ENCODE assay signal across 18 cellular contexts in the genomic region with DNA sequence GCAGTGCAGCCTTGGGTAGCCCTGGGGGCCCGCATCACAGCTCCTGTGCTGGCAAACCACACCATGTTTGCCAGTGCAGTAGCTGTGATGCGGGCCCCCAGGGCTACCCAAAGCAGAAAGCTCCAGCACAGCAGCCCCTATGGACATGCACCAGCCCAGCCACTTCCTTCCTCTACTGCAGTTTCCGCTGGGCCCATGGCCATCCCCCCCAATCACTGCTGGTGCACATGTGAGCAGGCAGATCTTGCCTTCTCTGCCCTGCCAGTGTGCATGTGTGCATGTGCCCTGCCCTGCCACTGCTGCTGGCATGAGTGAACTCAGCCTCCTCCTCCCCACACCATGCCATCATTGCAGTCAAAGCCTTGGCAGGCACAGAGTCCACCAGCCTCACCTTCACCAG. TPM values are rescaled to one million over a fixed set of nuclear protein-coding genes. Genes with fewer than 3 reads are reported as not detected.
DNase-seq lines count a peak whose midpoint lies in the region; ATAC-seq and TF ChIP-seq lines count a peak whose summit lies in the region.
"Had no signal": no experiment of that assay in that cellular context is flagged by ENCODE, and none has a peak within 500 bp of the region (broad histone marks: within the 10 kb centered on the region; RNA-seq: fewer than 3 reads in every experiment).

No MANE protein-coding gene starts in this region.

- H3K4me2 ChIP-seq in BLaER1 (peak overlapping the region; percentile 55), Loucy (ENCODE audit: low read depth, low read length, poor library complexity, severe bottlenecking) (peak overlapping the region; percentile 4), neuronal stem cell (ENCODE audit: insufficient read depth, low read length, poor library complexity, severe bottlenecking) (no peak overlapping the region)
- H3K4me2 ChIP-seq: A549 had no signal

- peak overlapping the region; percentile 77 for H4K8ac ChIP-seq in neuronal stem cell (ENCODE audit: low read depth, low read length)

- H3K4me3 ChIP-seq in BLaER1, result no peak overlapping the region
- H3K4me3 ChIP-seq in Loucy (ENCODE audit: low read length, poor library complexity, severe bottlenecking), result no peak overlapping the region
- H3K4me3 ChIP-seq in neuronal stem cell (ENCODE audit: low read length in 2 of 2), result no peak overlapping the region
- no peak overlapping the region for H3K4me3 ChIP-seq in MG63
- H3K4me3 ChIP-seq: A549 had no signal

- no peak overlapping the region for H2BK12ac ChIP-seq in neuronal stem cell (ENCODE audit: low read length)

- peak overlapping the region; percentile 9 for H2AK5ac ChIP-seq in neuronal stem cell (ENCODE audit: low read depth, low read length)

- H4K20me1 ChIP-seq in BLaER1 (no peaks in the 10 kb centered on the region), Loucy (ENCODE audit: insufficient read depth, low read length, poor library complexity, severe bottlenecking) (no peaks in the 10 kb centered on the region)

- H3K27me3 ChIP-seq in BLaER1, result no peaks in the 10 kb centered on the region
- no peaks in the 10 kb centered on the region for H3K27me3 ChIP-seq in Loucy (ENCODE audit: insufficient read depth, low read length, poor library complexity, severe bottlenecking)
- no peaks in the 10 kb centered on the region for H3K27me3 ChIP-seq in neuronal stem cell (ENCODE audit: control insufficient read depth in 3 of 3, insufficient read depth in 3 of 3, low read depth in 1 of 3, low read length in 3 of 3)
- H3K27me3 ChIP-seq in MG63, result no peaks in the 10 kb centered on the region

- H3K9ac ChIP-seq in BLaER1 (no peak overlapping the region), Loucy (ENCODE audit: low read depth, low read length, poor library complexity, severe bottlenecking) (no peak overlapping the region), neuronal stem cell (ENCODE audit: low read depth, low read length, poor library complexity) (peak overlapping the region; percentile 70)

- peak overlapping the region; percentile 51 for H3K14ac ChIP-seq in neuronal stem cell (ENCODE audit: low read length)

- H3K27ac ChIP-seq in BLaER1 (no peak overlapping the region), neuronal stem cell (replicated peaks; ENCODE audit: low read length) (no peak overlapping the region)
- H3K27ac ChIP-seq: 22Rv1, A549, C4-2B had no signal

- H3K4ac ChIP-seq in neuronal stem cell (ENCODE audit: low read length), result no peak overlapping the region

- H3K79me2 ChIP-seq in Loucy (ENCODE audit: insufficient read depth, low read length), result no peaks in the 10 kb centered on the region

- no peak for TF ChIP-seq CTCF in Loucy (conservative IDR thresholded peaks at IDR 0.05; ENCODE audit: low read length)

- peak overlapping the region; percentile 52 for H3K23ac ChIP-seq in neuronal stem cell (ENCODE audit: low read depth, low read length, poor library complexity)

- peaks cover 18% of the 10 kb centered on the region for H3K4me1 ChIP-seq in BLaER1
- H3K4me1 ChIP-seq in Loucy (ENCODE audit: insufficient read depth, low read length, poor library complexity, severe bottlenecking), result peaks cover 13% of the 10 kb centered on the region
- H3K4me1 ChIP-seq in neuronal stem cell (ENCODE audit: control insufficient read depth in 2 of 2, insufficient read depth in 1 of 2, low read depth in 1 of 2, low read length in 2 of 2), result peaks cover 0 to 3% of the 10 kb centered on the region in 2 donors
- H3K4me1 ChIP-seq: A549, Caco-2 had no signal

- H3K79me1 ChIP-seq in neuronal stem cell (ENCODE audit: low read depth, low read length), result no peaks in the 10 kb centered on the region

- H2AFZ ChIP-seq in Loucy (ENCODE audit: low read length) (no peak overlapping the region), neuronal stem cell (ENCODE audit: low read length) (no peak overlapping the region)

- DNase-seq in left colon, result no peak
- no peak for DNase-seq in neuronal stem cell (ENCODE audit: low spot score)
- no peak for DNase-seq in NCI-H524 (lab: John Stamatoyannopoulos, UW)
- DNase-seq in MG63, result no peak
- DNase-seq: AML-193; Caco-2; Calu3; CD4-positive, alpha-beta T cell; CD8-positive, alpha-beta T cell; DMS79 treated with DMSO at 0.1 percent for 48 hours; GF-D8 had no signal

- no peak overlapping the region for H2BK120ac ChIP-seq in neuronal stem cell (ENCODE audit: low read depth, low read length)

- peaks cover 10% of the 10 kb centered on the region; the same call in 1 of the 2 replicates for H3K36me3 ChIP-seq in BLaER1
- H3K36me3 ChIP-seq in Loucy (ENCODE audit: insufficient read depth, low read length), result no peaks in the 10 kb centered on the region
- no peaks in the 10 kb centered on the region for H3K36me3 ChIP-seq in neuronal stem cell (replicated peaks in 1 of 2; ENCODE audit: control insufficient read depth in 2 of 2, insufficient read depth in 2 of 2, low read length in 2 of 2)
- H3K36me3 ChIP-seq in MG63, result no peaks in the 10 kb centered on the region

- H2BK15ac ChIP-seq in neuronal stem cell (ENCODE audit: low read length), result no peak overlapping the region

- no peaks in the 10 kb centered on the region for H3F3A ChIP-seq in Loucy (ENCODE audit: low read depth)

- no CpG with 5 or more reads among the region's 3 CpGs for WGBS in neuronal stem cell (ENCODE audit: extremely low coverage in 2 of 2, insufficient read length in 2 of 2, insufficient replicate concordance in 1 of 2), 2 donors

- ATAC-seq in left colon (peak; percentile 28), HG02759 (IDR thresholded peaks at IDR 0.05; ENCODE audit: unreplicated experiment) (no peak), GM21367 (IDR thresholded peaks at IDR 0.05; ENCODE audit: unreplicated experiment) (no peak)
- ATAC-seq: A549; CD8-positive, alpha-beta T cell had no signal

- H2BK5ac ChIP-seq in neuronal stem cell (ENCODE audit: low read length), result no peak overlapping the region

- no peaks in the 10 kb centered on the region for H3K9me2 ChIP-seq in Loucy (replicated peaks; ENCODE audit: low read depth, low read length)

- no peak overlapping the region for H3K18ac ChIP-seq in neuronal stem cell (ENCODE audit: low read length)

- no peak overlapping the region for H4K91ac ChIP-seq in neuronal stem cell (ENCODE audit: low read depth, low read length, poor library complexity)

- H3K9me3 ChIP-seq in BLaER1 (no peaks in the 10 kb centered on the region), Loucy (ENCODE audit: insufficient read depth, low read depth, low read length) (no peaks in the 10 kb centered on the region), neuronal stem cell (replicated peaks in 1 of 2; ENCODE audit: control insufficient read depth in 2 of 2, insufficient read depth in 1 of 2, low read depth in 1 of 2, low read length in 2 of 2) (no peaks in the 10 kb centered on the region), MG63 (no peaks in the 10 kb centered on the region)
- H3K9me3 ChIP-seq: A549, Caco-2 had no signal

- intact Hi-C loops in left colon (cut with DNase I, micrococcal nuclease), result no loop called here

RNA-seq across cellular contexts. Expression of a gene that starts 20.1 kb away (rescaled TPM):
- total RNA-seq in left colon, result under 1 TPM; 0.28 to 0.43 TPM
- polyA plus RNA-seq in neuronal stem cell (2013, experiment 1 of 2), result 0.56 TPM
- 0.55 TPM for polyA plus RNA-seq in neuronal stem cell (2013, experiment 2 of 2)
- 0.52 and 0.79 TPM in 2 replicates for total RNA-seq in MG63 (2014; rRNA removed; shearing (Covaris generic); ENCODE audit: low replicate concordance)
